In genomic region chr1:99681583-99681982, GRCh38 we compare ENCODE assay signal across 20 cellular contexts. TPM values are rescaled to one million over a fixed set of nuclear protein-coding genes. Genes with fewer than 3 reads are reported as not detected.
DNase-seq lines count a peak whose midpoint lies in the region; ATAC-seq and TF ChIP-seq lines count a peak whose summit lies in the region.
"Had no signal": no experiment of that assay in that cellular context is flagged by ENCODE, and none has a peak within 500 bp of the region (broad histone marks: within the 10 kb centered on the region; RNA-seq: fewer than 3 reads in every experiment).

No MANE protein-coding gene starts in this region.

- DNase-seq in GM10266 (ENCODE audit: extremely low spot score) (no peak), NB4 (ENCODE audit: low read depth) (peak; percentile 41), dermis blood vessel endothelial cell (peak; percentile 56), osteoblast (ENCODE audit: insufficient read length, low spot score, missing footprints) (no peak), NCI-H1930 (lab: John Stamatoyannopoulos, UW) (no peak)
- DNase-seq in CD4-positive, alpha-beta memory T cell = no peak
- no peak for DNase-seq in effector memory CD8-positive, alpha-beta T cell
- DNase-seq in central memory CD4-positive, alpha-beta T cell = no peak
- DNase-seq: activated naive CD4-positive, alpha-beta T cell treated with anti-CD3 and anti-CD28 coated beads, Interleukin-2, amount 10 ng/mL, durations not matched to agents 7 days and 5 days; caudate nucleus; GF-D8; H7; hippocampal formation; KG1; left lung; NCI-H2081; NK-92 treated with Interleukin-12 subunit alpha and Interleukin-12 subunit beta, amount 100 ng/mL, for 24 hours; stimulated activated naive CD4-positive, alpha-beta T cell had no signal

- H3K4me3 ChIP-seq in NB4 (ENCODE audit: low read depth, low read length) = no peak overlapping the region
- H3K4me3 ChIP-seq in osteoblast (ENCODE audit: insufficient read depth, low read length) = no peak overlapping the region
- H3K4me3 ChIP-seq in CD4-positive, alpha-beta memory T cell (ENCODE audit: low read length in 2 of 2) = no peak overlapping the region
- H3K4me3 ChIP-seq: left lung had no signal

- H3K27me3 Mint-ChIP-seq in CD4-positive, alpha-beta memory T cell = peaks cover 4 to 5% of the 10 kb centered on the region in 2 donors
- H3K27me3 Mint-ChIP-seq in effector memory CD8-positive, alpha-beta T cell = peaks cover 0 to 6% of the 10 kb centered on the region in 2 donors

- H4K20me1 ChIP-seq in osteoblast (ENCODE audit: insufficient read depth, low read length) = no peaks in the 10 kb centered on the region

- POLR2A ChIA-PET in CD4-positive, alpha-beta memory T cell (lab: Charles Lee; ENCODE audit: partially characterized antibody) = no interaction called here

- H3K79me2 ChIP-seq in osteoblast (ENCODE audit: insufficient read depth, low read length) = no peaks in the 10 kb centered on the region

- H3K27ac Mint-ChIP-seq in CD4-positive, alpha-beta memory T cell = no peak overlapping the region
- no peak overlapping the region for H3K27ac Mint-ChIP-seq in effector memory CD8-positive, alpha-beta T cell
- H3K27ac Mint-ChIP-seq: activated naive CD4-positive, alpha-beta T cell treated with anti-CD3 and anti-CD28 coated beads, Interleukin-2, amount 10 ng/mL, durations not matched to agents 7 days and 5 days; natural killer cell treated with Interleukin-12 subunit alpha and Interleukin-12 subunit beta and Interleukin-15 and Interleukin-18, amount 100 ng/mL, for 72 hours had no signal

- TF ChIP-seq POLR2A in NB4 (IDR thresholded peaks at IDR 0.05; ENCODE audit: extremely low read depth, insufficient read length) = no peak

- no peak overlapping the region for H2AFZ ChIP-seq in osteoblast (ENCODE audit: low read length)

- H3K4me2 ChIP-seq in osteoblast (ENCODE audit: insufficient read depth, low read length) = peak overlapping the region; percentile 15

- H3K27me3 ChIP-seq in osteoblast (ENCODE audit: insufficient read depth, low read length) = no peaks in the 10 kb centered on the region
- H3K27me3 ChIP-seq in CD4-positive, alpha-beta memory T cell (ENCODE audit: insufficient read depth, low read length) = no peaks in the 10 kb centered on the region
- H3K27me3 ChIP-seq: left lung had no signal

- no peak overlapping the region for H3K4me3 Mint-ChIP-seq in CD4-positive, alpha-beta memory T cell
- H3K4me3 Mint-ChIP-seq in effector memory CD8-positive, alpha-beta T cell = no peak overlapping the region
- H3K4me3 Mint-ChIP-seq: activated naive CD4-positive, alpha-beta T cell treated with anti-CD3 and anti-CD28 coated beads, Interleukin-2, amount 10 ng/mL, durations not matched to agents 7 days and 5 days; natural killer cell treated with Interleukin-12 subunit alpha and Interleukin-12 subunit beta and Interleukin-15 and Interleukin-18, amount 100 ng/mL, for 72 hours had no signal

- no peaks in the 10 kb centered on the region for H3K9me3 ChIP-seq in osteoblast (ENCODE audit: low read depth, low read length)
- no peaks in the 10 kb centered on the region for H3K9me3 ChIP-seq in CD4-positive, alpha-beta memory T cell (ENCODE audit: control insufficient read depth in 1 of 2, low read length in 2 of 2)
- H3K9me3 ChIP-seq: left lung had no signal

- H3K4me1 Mint-ChIP-seq in CD4-positive, alpha-beta memory T cell = peaks cover 0 to 2% (median under 1%) of the 10 kb centered on the region in 4 donors
- no peaks in the 10 kb centered on the region for H3K4me1 Mint-ChIP-seq in effector memory CD8-positive, alpha-beta T cell (ENCODE audit: low read depth in 2 of 2)
- H3K4me1 Mint-ChIP-seq: activated naive CD4-positive, alpha-beta T cell treated with anti-CD3 and anti-CD28 coated beads, Interleukin-2, amount 10 ng/mL, durations not matched to agents 7 days and 5 days had no signal

- peak overlapping the region; percentile 67 for H3K27ac ChIP-seq in osteoblast (ENCODE audit: low read depth, low read length)
- no peak overlapping the region for H3K27ac ChIP-seq in CD4-positive, alpha-beta memory T cell (ENCODE audit: low read depth, low read length)
- H3K27ac ChIP-seq: left lung had no signal

- no peaks in the 10 kb centered on the region for H3K36me3 Mint-ChIP-seq in CD4-positive, alpha-beta memory T cell
- H3K36me3 Mint-ChIP-seq in effector memory CD8-positive, alpha-beta T cell (ENCODE audit: insufficient read depth) = no peaks in the 10 kb centered on the region
- H3K36me3 Mint-ChIP-seq: activated naive CD4-positive, alpha-beta T cell treated with anti-CD3 and anti-CD28 coated beads, Interleukin-2, amount 10 ng/mL, durations not matched to agents 7 days and 5 days; natural killer cell treated with Interleukin-12 subunit alpha and Interleukin-12 subunit beta and Interleukin-15 and Interleukin-18, amount 100 ng/mL, for 72 hours had no signal

- TF ChIP-seq CTCF in GM10266 (IDR thresholded peaks at IDR 0.05; ENCODE audit: control insufficient read depth, insufficient read depth, low read depth, missing control alignments) (peak; percentile 5), NB4 (IDR thresholded peaks at IDR 0.05; ENCODE audit: low read depth, low read length) (no peak), osteoblast (IDR thresholded peaks at IDR 0.05; ENCODE audit: extremely low read depth, low read depth, low read length) (peak; percentile 27)

- no peaks in the 10 kb centered on the region for H3K36me3 ChIP-seq in osteoblast (ENCODE audit: insufficient read depth, low read length)
- no peaks in the 10 kb centered on the region for H3K36me3 ChIP-seq in CD4-positive, alpha-beta memory T cell (ENCODE audit: insufficient read depth, low read length)
- H3K36me3 ChIP-seq: left lung had no signal

- ATAC-seq in effector memory CD8-positive, alpha-beta T cell (replicated peaks) = no peak
- ATAC-seq: left lung; natural killer cell treated with Interleukin-12 subunit alpha and Interleukin-12 subunit beta and Interleukin-15 and Interleukin-18, amount 100 ng/mL, for 72 hours; SK-N-SH treated with all-trans-retinoic acid at 6 μM for 48 hours had no signal

- intact Hi-C loops in CD4-positive, alpha-beta memory T cell (cut with micrococcal nuclease) = no loop called here

- H3K4me1 ChIP-seq in osteoblast (ENCODE audit: insufficient read depth, low read length) = peaks cover 39% of the 10 kb centered on the region
- H3K4me1 ChIP-seq in CD4-positive, alpha-beta memory T cell (ENCODE audit: insufficient read depth, low read length) = no peaks in the 10 kb centered on the region
- H3K4me1 ChIP-seq: left lung had no signal

- CTCF ChIA-PET in CD4-positive, alpha-beta memory T cell (lab: Charles Lee; ENCODE audit: partially characterized antibody) = no interaction called here

- H3K9me3 Mint-ChIP-seq in CD4-positive, alpha-beta memory T cell = no peaks in the 10 kb centered on the region
- no peaks in the 10 kb centered on the region for H3K9me3 Mint-ChIP-seq in effector memory CD8-positive, alpha-beta T cell
- H3K9me3 Mint-ChIP-seq: activated naive CD4-positive, alpha-beta T cell treated with anti-CD3 and anti-CD28 coated beads, Interleukin-2, amount 10 ng/mL, durations not matched to agents 7 days and 5 days; natural killer cell treated with Interleukin-12 subunit alpha and Interleukin-12 subunit beta and Interleukin-15 and Interleukin-18, amount 100 ng/mL, for 72 hours had no signal

RNA-seq across cellular contexts. Expression of gene PALMD, which starts 35.7 kb away (rescaled TPM):
- total RNA-seq in dermis blood vessel endothelial cell (63.3 and 106 TPM in 2 replicates), osteoblast (2.5 and 5.6 TPM in 2 replicates)
- total RNA-seq in CD4-positive, alpha-beta memory T cell = not detected
- polyA plus RNA-seq in CD4-positive, alpha-beta memory T cell = not detected
- total RNA-seq: H7; natural killer cell treated with Interleukin-12 subunit alpha and Interleukin-12 subunit beta and Interleukin-15 and Interleukin-18, amount 100 ng/mL, for 72 hours had no signal

Comparison
In these comparisons a context has a peak if more than half of its experiments do, and no peak if none do; other contexts are left out.
1. DNase-seq: peak in NB4 (single experiment) and dermis blood vessel endothelial cell (single experiment); none in GM10266 (single experiment), osteoblast (single experiment), NCI-H1930 (0 of 2), CD4-positive, alpha-beta memory T cell (0 of 5), effector memory CD8-positive, alpha-beta T cell (0 of 3) and central memory CD4-positive, alpha-beta T cell (single experiment).